In the genomic region with DNA sequence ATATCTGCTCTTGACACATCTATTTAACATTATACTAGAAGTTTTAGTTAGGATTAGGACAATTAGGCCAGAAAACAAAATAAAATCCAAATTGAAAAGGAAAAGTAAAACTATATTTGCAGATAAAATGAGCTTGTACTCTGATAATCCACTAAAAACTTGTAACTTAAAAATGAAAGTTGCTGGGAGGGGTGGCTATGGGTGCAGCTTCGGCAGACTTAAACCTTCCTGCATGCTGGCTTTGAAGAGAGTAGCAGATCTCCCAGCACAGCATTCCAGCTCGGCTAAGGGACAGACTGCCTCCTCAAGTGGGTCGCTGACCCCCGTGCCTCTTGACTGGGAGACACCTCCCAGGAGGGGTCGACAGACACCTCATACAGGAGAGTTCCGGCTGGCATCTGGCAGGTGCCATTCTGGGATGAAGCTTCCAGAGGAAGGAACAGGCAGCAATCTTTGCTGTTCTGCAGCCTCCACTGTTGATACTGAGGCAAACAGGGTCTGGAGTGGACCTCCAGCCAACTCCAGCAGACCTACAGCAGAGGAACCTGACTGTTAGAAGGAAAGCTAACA, we compare ENCODE assay signal across 29 cellular contexts.
"Had no signal": no experiment of that assay in that cellular context is flagged by ENCODE, and none has a peak within 500 bp of the region (broad histone marks: within the 10 kb centered on the region; RNA-seq: fewer than 3 reads in every experiment).

No MANE protein-coding gene starts in this region.

- H3K27ac ChIP-seq: brain microvascular endothelial cell, coronary artery, dorsolateral prefrontal cortex, VCaP had no signal

- H3K27me3 ChIP-seq: brain microvascular endothelial cell, dorsolateral prefrontal cortex had no signal

- H3K4me3 ChIP-seq: coronary artery, dorsolateral prefrontal cortex had no signal

- FAIRE-seq: astrocyte, bronchial epithelial cell, frontal cortex, TTC549 had no signal

- DNase-seq: activated B cell treated with CpG ODN at 0.5 μM for 24 hours; activated CD4-positive, alpha-beta T cell treated with anti-CD3 and anti-CD28 coated beads for 48 hours; activated CD4-positive, alpha-beta T cell treated with anti-CD3 and anti-CD28 coated beads, Interleukin-2, amount 50 U/mL, for 1 hour; activated CD4-positive, alpha-beta T cell treated with anti-CD3 and anti-CD28 coated beads, Interleukin-2, amount 50 U/mL, for 48 hours; activated CD8-positive, alpha-beta memory T cell treated with anti-CD3 and anti-CD28 coated beads for 24 hours; activated CD8-positive, alpha-beta T cell treated with anti-CD3 and anti-CD28 coated beads for 36 hours; activated effector memory CD4-positive, alpha-beta T cell treated with Interleukin-2 at 50 U/mL for 16 hours; activated gamma-delta T cell treated with Interleukin-2 at 50 U/mL for 16 hours; activated naive CD4-positive, alpha-beta T cell treated with anti-CD3 and anti-CD28 coated beads, Interleukin-2, amount 50 U/mL, for 16 hours; activated naive CD4-positive, alpha-beta T cell treated with Interleukin-2 at 50 U/mL for 16 hours; activated T-cell treated with anti-CD3 and anti-CD28 coated beads, Interleukin-2, amount 50 U/mL, for 4 hours; amniotic stem cell; anterior cingulate cortex; brain microvascular endothelial cell; dorsolateral prefrontal cortex; effector memory CD4-positive, alpha-beta T cell; endodermal cell; foreskin fibroblast; head of caudate nucleus; T-helper 2 cell had no signal

- H3K36me3 ChIP-seq: brain microvascular endothelial cell had no signal

- ATAC-seq: activated CD4-positive, CD25-positive, alpha-beta regulatory T cell treated with anti-CD3 and anti-CD28 coated beads, Interleukin-2, amount 50 U/mL, for 24 hours; activated CD8-positive, alpha-beta T cell treated with anti-CD3 and anti-CD28 coated beads for 36 hours; activated T-cell treated with anti-CD3 and anti-CD28 coated beads, Interleukin-2, amount 50 U/mL, for 4 hours; activated T-helper 17 cell treated with anti-CD3 and anti-CD28 coated beads, Interleukin-2, amount 50 U/mL, for 72 hours; esophagus mucosa had no signal
